Comparison of ENCODE assay signal across 21 cellular contexts in the genomic region with DNA sequence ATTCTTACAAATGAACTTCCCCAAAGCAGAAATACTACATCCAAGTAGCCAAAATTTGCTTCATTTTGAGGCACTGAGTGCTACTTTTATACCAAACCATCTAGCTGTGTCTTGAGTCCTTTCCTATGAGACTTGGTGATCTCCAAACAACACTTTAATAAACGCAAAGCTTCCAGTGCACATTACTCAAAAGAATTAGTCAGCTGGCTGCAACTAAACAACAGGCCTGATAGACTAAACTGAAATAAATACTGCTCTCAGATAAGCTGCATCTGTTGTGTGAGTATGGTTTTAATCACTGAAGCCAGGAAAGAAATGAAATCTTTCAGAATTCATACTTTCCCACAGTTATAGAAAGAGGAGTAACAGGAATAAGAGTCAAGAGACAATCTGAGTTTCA.
DNase-seq lines count a peak whose midpoint lies in the region; ATAC-seq and TF ChIP-seq lines count a peak whose summit lies in the region.
"Had no signal": no experiment of that assay in that cellular context is flagged by ENCODE, and none has a peak within 500 bp of the region (broad histone marks: within the 10 kb centered on the region; RNA-seq: fewer than 3 reads in every experiment).

No MANE protein-coding gene starts in this region.

- no peak overlapping the region for H3K9ac ChIP-seq in mammary epithelial cell (ENCODE audit: insufficient read depth, low read length)
- no peak overlapping the region for H3K9ac ChIP-seq in smooth muscle cell (ENCODE audit: low read depth)
- H3K9ac ChIP-seq: BLaER1 treated with 17β-estradiol and CSF1 and Interleukin-3, amounts not matched to agents 10 nM and 100 nM had no signal

- no peaks in the 10 kb centered on the region for H4K20me1 ChIP-seq in mammary epithelial cell (ENCODE audit: insufficient read depth, low read length)
- H4K20me1 ChIP-seq in smooth muscle cell (ENCODE audit: low read depth): peaks cover 97% of the 10 kb centered on the region
- H4K20me1 ChIP-seq: BLaER1 treated with 17β-estradiol and CSF1 and Interleukin-3, amounts not matched to agents 10 nM and 100 nM had no signal

- no peak overlapping the region for H3K4me3 Mint-ChIP-seq in HFFc6
- H3K4me3 Mint-ChIP-seq: naive thymus-derived CD8-positive, alpha-beta T cell had no signal

- peaks cover 32% of the 10 kb centered on the region for H3K4me1 Mint-ChIP-seq in HFFc6 (ENCODE audit: low read depth)
- H3K4me1 Mint-ChIP-seq: naive thymus-derived CD8-positive, alpha-beta T cell had no signal

- no peaks in the 10 kb centered on the region for H3K27me3 ChIP-seq in mammary epithelial cell (ENCODE audit: insufficient read depth, low read length)
- H3K27me3 ChIP-seq in left ventricle myocardium inferior (ENCODE audit: low read depth): no peaks in the 10 kb centered on the region
- no peaks in the 10 kb centered on the region for H3K27me3 ChIP-seq in smooth muscle cell (ENCODE audit: low read depth)
- H3K27me3 ChIP-seq: BLaER1 treated with 17β-estradiol and CSF1 and Interleukin-3, amounts not matched to agents 10 nM and 100 nM; SJCRH30; thyroid gland had no signal

- H3F3A ChIP-seq in smooth muscle cell (ENCODE audit: low read depth): peaks cover 66% of the 10 kb centered on the region

- no peaks in the 10 kb centered on the region; the same call in 1 of the 2 replicates for H3K27me3 Mint-ChIP-seq in HFFc6 (ENCODE audit: insufficient read depth)

- no peaks in the 10 kb centered on the region for H3K79me2 ChIP-seq in mammary epithelial cell (ENCODE audit: insufficient read depth, low read length)
- H3K79me2 ChIP-seq in smooth muscle cell (ENCODE audit: low read depth): peaks cover 30% of the 10 kb centered on the region

- H2AFZ ChIP-seq in mammary epithelial cell (ENCODE audit: low read depth, low read length) (no peak overlapping the region), smooth muscle cell (ENCODE audit: low read depth) (no peak overlapping the region)

- CTCF ChIA-PET in mammary epithelial cell (lab: Charles Lee; ENCODE audit: low non-redundant PET): no interaction called here

- BruUV-seq in mammary epithelial cell (replicated peaks; lab: Mats Ljungman, UMichigan): no TSS peak

- 77% methylated on average over 1 of the region's 1 CpG for WGBS in mammary epithelial cell (ENCODE audit: low coverage, missing lambda C conversion rate)
- WGBS in smooth muscle cell (ENCODE audit: low lambda C conversion rate): 27% methylated on average over 1 of the region's 1 CpG

- H3K36me3 Mint-ChIP-seq in HFFc6 (ENCODE audit: low read depth): no peaks in the 10 kb centered on the region; the same call in 1 of the 2 replicates
- H3K36me3 Mint-ChIP-seq: naive thymus-derived CD8-positive, alpha-beta T cell had no signal

- TF ChIP-seq CTCF in HFFc6 (IDR thresholded peaks at IDR 0.05): no peak
- TF ChIP-seq CTCF in mammary epithelial cell (conservative IDR thresholded peaks at IDR 0.05 in 1 of 2, IDR thresholded peaks at IDR 0.05 in 1 of 2; ENCODE audit: extremely low read depth in 1 of 2, insufficient read depth in 1 of 2, low read depth in 1 of 2, low read length in 2 of 2): no peak
- TF ChIP-seq CTCF in left ventricle myocardium inferior (IDR thresholded peaks at IDR 0.05; ENCODE audit: borderline replicate concordance): no peak
- TF ChIP-seq CTCF in smooth muscle cell (IDR thresholded peaks at IDR 0.05; ENCODE audit: borderline replicate concordance, insufficient read depth, poor library complexity, severe bottlenecking): no peak

- peak overlapping the region; percentile 14; the same call in 1 of the 2 replicates for H3K27ac Mint-ChIP-seq in HFFc6
- H3K27ac Mint-ChIP-seq: naive thymus-derived CD8-positive, alpha-beta T cell had no signal

- H3K27ac ChIP-seq in mammary epithelial cell (ENCODE audit: insufficient read depth, low read depth, low read length): no peak overlapping the region
- H3K27ac ChIP-seq in left ventricle myocardium inferior (replicated peaks): peak overlapping the region; percentile 53
- peak overlapping the region; percentile 65 for H3K27ac ChIP-seq in smooth muscle cell (ENCODE audit: low read depth)
- H3K27ac ChIP-seq: BLaER1 treated with 17β-estradiol and CSF1 and Interleukin-3, amounts not matched to agents 10 nM and 100 nM; SJCRH30; thyroid gland had no signal

- peaks cover 9% of the 10 kb centered on the region for H3K36me3 ChIP-seq in mammary epithelial cell (ENCODE audit: insufficient read depth, low read length)
- H3K36me3 ChIP-seq in left ventricle myocardium inferior: no peaks in the 10 kb centered on the region
- peaks cover 26% of the 10 kb centered on the region for H3K36me3 ChIP-seq in smooth muscle cell (ENCODE audit: low read depth)
- H3K36me3 ChIP-seq: BLaER1 treated with 17β-estradiol and CSF1 and Interleukin-3, amounts not matched to agents 10 nM and 100 nM; thyroid gland had no signal

- DNase-seq in HFFc6: peak; percentile 36
- DNase-seq in mammary epithelial cell: peak; percentile 42
- DNase-seq in left ventricle myocardium inferior: no peak
- no peak for DNase-seq in smooth muscle cell (lab: John Stamatoyannopoulos, UW; ENCODE audit: unreplicated experiment)
- DNase-seq in NAMALWA (ENCODE audit: low spot score): no peak
- DNase-seq in UCSD-AML1 (lab: John Stamatoyannopoulos, UW; ENCODE audit: unreplicated experiment): no peak
- DNase-seq: activated CD4-positive, alpha-beta T cell treated with anti-CD3 and anti-CD28 coated beads, Interleukin-2, amount 50 U/mL, for 48 hours; activated T-cell treated with anti-CD3 and anti-CD28 coated beads, Interleukin-2, amount 50 U/mL, for 48 hours; DMS79 treated with DMSO at 0.1 percent for 48 hours; left cardiac atrium; naive thymus-derived CD8-positive, alpha-beta T cell; NCI-H1105; NCI-H2227 treated with DMSO at 0.1 percent for 48 hours; SJCRH30; stimulated activated CD4-positive, alpha-beta T cell treated with anti-CD3 and anti-CD28 coated beads, Interleukin-2, amount 100 ng/mL, for 24 hours; T1000; thyroid gland had no signal

- no peak overlapping the region for H3K4me2 ChIP-seq in mammary epithelial cell (ENCODE audit: insufficient read depth, low read depth, low read length)
- H3K4me2 ChIP-seq in smooth muscle cell: peak overlapping the region; percentile 64
- H3K4me2 ChIP-seq: BLaER1 treated with 17β-estradiol and CSF1 and Interleukin-3, amounts not matched to agents 10 nM and 100 nM had no signal

- H3K9me3 ChIP-seq in mammary epithelial cell (replicated peaks; ENCODE audit: insufficient read depth, low read length) (no peaks in the 10 kb centered on the region), left ventricle myocardium inferior (replicated peaks) (no peaks in the 10 kb centered on the region), smooth muscle cell (replicated peaks; ENCODE audit: low read depth) (no peaks in the 10 kb centered on the region)
- H3K9me3 ChIP-seq: BLaER1 treated with 17β-estradiol and CSF1 and Interleukin-3, amounts not matched to agents 10 nM and 100 nM; SJCRH30; thyroid gland had no signal

- dilution Hi-C loops in mammary epithelial cell (cut with HindIII; ENCODE audit: low sequenced_read_pairs): no loop called here

- no peak for ATAC-seq in GM21717 (IDR thresholded peaks at IDR 0.05; ENCODE audit: unreplicated experiment)
- ATAC-seq in HG03159 (IDR thresholded peaks at IDR 0.05; ENCODE audit: unreplicated experiment): no peak
- ATAC-seq: HepG2; naive thymus-derived CD8-positive, alpha-beta T cell had no signal

- H3K9me3 Mint-ChIP-seq in HFFc6: no peaks in the 10 kb centered on the region
- H3K9me3 Mint-ChIP-seq: naive thymus-derived CD8-positive, alpha-beta T cell had no signal

- in situ Hi-C loops in mammary epithelial cell (cut with MboI; ENCODE audit: low sequenced_read_pairs in 2 of 2): loop anchor here (25.0 kb wide), 2 partner anchors 915 to 1190 kb away; no protein-coding TSS in a partner anchor

- H3K4me1 ChIP-seq in mammary epithelial cell (ENCODE audit: insufficient read depth, low read length) (peaks cover 12% of the 10 kb centered on the region), left ventricle myocardium inferior (peaks cover 16% of the 10 kb centered on the region), smooth muscle cell (ENCODE audit: low read depth) (peaks cover 8% of the 10 kb centered on the region)
- H3K4me1 ChIP-seq: BLaER1 treated with 17β-estradiol and CSF1 and Interleukin-3, amounts not matched to agents 10 nM and 100 nM; thyroid gland had no signal

- H3K4me3 ChIP-seq in mammary epithelial cell (replicated peaks in 1 of 3; ENCODE audit: insufficient read depth in 1 of 3, low read depth in 2 of 3, low read length in 3 of 3) (no peak overlapping the region), left ventricle myocardium inferior (no peak overlapping the region), smooth muscle cell (no peak overlapping the region)
- H3K4me3 ChIP-seq: BLaER1 treated with 17β-estradiol and CSF1 and Interleukin-3, amounts not matched to agents 10 nM and 100 nM; SJCRH30; thyroid gland had no signal

- intact Hi-C loops in mammary epithelial cell (cut with micrococcal nuclease) (no loop called here), left ventricle myocardium inferior (cut with micrococcal nuclease) (no loop called here)

Comparison
In these comparisons a context has a peak if more than half of its experiments do, and no peak if none do; other contexts are left out.
1. DNase-seq: peak in HFFc6 (single experiment) and mammary epithelial cell (single experiment); none in left ventricle myocardium inferior (single experiment), smooth muscle cell (single experiment), NAMALWA (single experiment) and UCSD-AML1 (single experiment).